ENCODE assay signal across 30 cellular contexts in genomic region chr4:144313370-144313769, GRCh38.
"Had no signal": no experiment of that assay in that cellular context is flagged by ENCODE, and none has a peak within 500 bp of the region (broad histone marks: within the 10 kb centered on the region; RNA-seq: fewer than 3 reads in every experiment).

No MANE protein-coding gene starts in this region.

- H3K36me3 ChIP-seq: ascending aorta, cardiac muscle cell, Peyer's patch had no signal

- H3K27me3 ChIP-seq: ascending aorta, body of pancreas, cardiac muscle cell, Peyer's patch had no signal

- H3K4me3 ChIP-seq: ascending aorta, body of pancreas, cardiac muscle cell, Peyer's patch had no signal

- H3K9me3 ChIP-seq: body of pancreas had no signal

- H3K27ac ChIP-seq: ascending aorta, body of pancreas, cardiac muscle cell, Peyer's patch, RWPE1 had no signal

- ATAC-seq: activated CD8-positive, alpha-beta T cell treated with anti-CD3 and anti-CD28 coated beads, Interleukin-2, amount 10 ng/mL, durations not matched to agents 7 days and 5 days; activated naive CD8-positive, alpha-beta T cell treated with anti-CD3 and anti-CD28 coated beads, Interleukin-2, amount 50 U/mL, for 24 hours; body of pancreas; T-helper 17 cell; WTC11 had no signal

- H3K4me1 ChIP-seq: ascending aorta, body of pancreas, Peyer's patch had no signal

- DNase-seq: activated CD4-positive, alpha-beta T cell treated with anti-CD3 and anti-CD28 coated beads for 48 hours; activated CD4-positive, alpha-beta T cell treated with anti-CD3 and anti-CD28 coated beads, Interleukin-2, amount 50 U/mL, for 4 hours; activated CD4-positive, CD25-positive, alpha-beta regulatory T cell treated with anti-CD3 and anti-CD28 coated beads, Interleukin-2, amount 50 U/mL, for 72 hours; activated CD8-positive, alpha-beta memory T cell treated with anti-CD3 and anti-CD28 coated beads, Interleukin-2, amount 50 U/mL, for 48 hours; activated CD8-positive, alpha-beta T cell treated with anti-CD3 and anti-CD28 coated beads, Interleukin-2, amount 10 ng/mL, durations not matched to agents 7 days and 5 days; activated effector memory CD4-positive, alpha-beta T cell treated with Interleukin-2 at 50 U/mL for 16 hours; activated naive CD4-positive, alpha-beta T cell; activated naive CD8-positive, alpha-beta T cell treated with anti-CD3 and anti-CD28 coated beads, Interleukin-2, amount 50 U/mL, for 24 hours; activated T-cell treated with anti-CD3 and anti-CD28 coated beads, Interleukin-2, amount 50 U/mL, for 1 hour; amniotic stem cell; body of pancreas; Kasumi-1; KBM-7; NCI-H1048; NCI-H146; NCI-H1930; NCI-H345; NCI-H510A; NCI-H526 treated with DMSO at 0.1 percent for 48 hours; NCI-H82; NK-92 treated with Interleukin-12 subunit alpha and Interleukin-12 subunit beta, amount 100 ng/mL, for 24 hours; OCI-M1; Peyer's patch; SHP77; T-helper 17 cell; T-helper 9 cell had no signal
